8 cellular contexts compared by ENCODE assay signal in genomic region chr7:141014091-141014490, GRCh38. TPM values are rescaled to one million over a fixed set of nuclear protein-coding genes. Genes with fewer than 3 reads are reported as not detected.
DNase-seq lines count a peak whose midpoint lies in the region; ATAC-seq and TF ChIP-seq lines count a peak whose summit lies in the region.

No MANE protein-coding gene starts in this region.

- no peaks in the 10 kb centered on the region for H3K36me3 ChIP-seq in BJ (ENCODE audit: control insufficient read depth, insufficient read depth, low read length)
- H3K36me3 ChIP-seq in MM.1S (replicated peaks; ENCODE audit: insufficient read depth, low read length), result peaks cover 6% of the 10 kb centered on the region; the same call in 1 of the 2 replicates
- peaks cover 0 to 11% of the 10 kb centered on the region in 2 experiments for H3K36me3 ChIP-seq in mesenchymal stem cell (ENCODE audit: control insufficient read depth in 1 of 2, insufficient read depth in 2 of 2, low read depth in 1 of 2, low read length in 2 of 2)

- no peaks in the 10 kb centered on the region for H4K20me1 ChIP-seq in MM.1S (ENCODE audit: insufficient read depth, low read length)

- peak overlapping the region; percentile 93 for H2AFZ ChIP-seq in MM.1S (ENCODE audit: low read length)
- no peak overlapping the region for H2AFZ ChIP-seq in mesenchymal stem cell (ENCODE audit: low read depth, low read length)

- H2BK5ac ChIP-seq in mesenchymal stem cell (ENCODE audit: low read depth, low read length, poor library complexity, severe bottlenecking), result no peak overlapping the region

- peak overlapping the region; percentile 80 for H3K4me2 ChIP-seq in MM.1S (ENCODE audit: low read depth, low read length)
- peak overlapping the region; percentile 51 for H3K4me2 ChIP-seq in mesenchymal stem cell (ENCODE audit: low read length, poor library complexity, severe bottlenecking)

- H3K9ac ChIP-seq in MM.1S (ENCODE audit: low read length) (peak overlapping the region; percentile 88), mesenchymal stem cell (ENCODE audit: low read length) (peak overlapping the region; percentile 94)

- peaks cover 19% of the 10 kb centered on the region for H3K79me1 ChIP-seq in mesenchymal stem cell (replicated peaks; ENCODE audit: low read length, poor library complexity, severe bottlenecking)

- DNase-seq in BJ (ENCODE audit: low read depth), result peak; percentile 1
- DNase-seq in MM.1S, result no peak
- DNase-seq in chondrocyte (ENCODE audit: low spot score), result no peak
- no peak for DNase-seq in mesenchymal stem cell
- no peak for DNase-seq in stimulated activated CD8-positive, alpha-beta memory T cell treated with anti-CD3 and anti-CD28 coated beads, Interleukin-4, amount 100 ng/mL, for 48 hours

- H3K14ac ChIP-seq in mesenchymal stem cell (ENCODE audit: low read length in 2 of 2), result no peak overlapping the region

- H3K9me2 ChIP-seq in MM.1S (replicated peaks; ENCODE audit: insufficient read depth, low read length), result no peaks in the 10 kb centered on the region

- POLR2A ChIA-PET in BJ (lab: Charles Lee), result no interaction called here

- H2BK12ac ChIP-seq in mesenchymal stem cell (ENCODE audit: low read length in 2 of 2), result no peak overlapping the region

- H3K79me2 ChIP-seq in MM.1S (ENCODE audit: low read length), result peaks cover 31% of the 10 kb centered on the region

- H4K91ac ChIP-seq in mesenchymal stem cell (ENCODE audit: low read length), result no peak overlapping the region

- H2BK15ac ChIP-seq in mesenchymal stem cell (ENCODE audit: low read depth, poor library complexity, severe bottlenecking), result no peak overlapping the region

- peak overlapping the region in 1 of 2 experiments; percentile 68 for H3K18ac ChIP-seq in mesenchymal stem cell (ENCODE audit: low read depth in 1 of 2, low read length in 2 of 2)

- peak overlapping the region; percentile 66 for H4K8ac ChIP-seq in mesenchymal stem cell (ENCODE audit: low read length)

- H2BK120ac ChIP-seq in mesenchymal stem cell (ENCODE audit: low read depth, low read length), result no peak overlapping the region

- no peak overlapping the region for H3K23ac ChIP-seq in mesenchymal stem cell (ENCODE audit: low read length in 2 of 2)

- peaks cover 22% of the 10 kb centered on the region for H3F3A ChIP-seq in MM.1S (ENCODE audit: insufficient read depth, low read length)

- TF ChIP-seq CTCF in BJ (IDR thresholded peaks at IDR 0.05; ENCODE audit: insufficient read depth, low read depth, low read length) (no peak), MM.1S (IDR thresholded peaks at IDR 0.05; ENCODE audit: low read length) (no peak), chondrocyte (IDR thresholded peaks at IDR 0.05) (no peak)

- no peak overlapping the region for H2AK5ac ChIP-seq in mesenchymal stem cell (ENCODE audit: low read length, severe bottlenecking)

- H3K9me3 Mint-ChIP-seq in chondrocyte (ENCODE audit: low read depth), result peaks cover 4% of the 10 kb centered on the region

- ATAC-seq in GM21390 (IDR thresholded peaks at IDR 0.05; ENCODE audit: unreplicated experiment) (peak; percentile 2), HG03520 (IDR thresholded peaks at IDR 0.05; ENCODE audit: unreplicated experiment) (no peak), HG03571 (IDR thresholded peaks at IDR 0.05; ENCODE audit: unreplicated experiment) (no peak)

- WGBS in mesenchymal stem cell, result 22% methylated on average over 13 of the region's 13 CpGs

- H3K36me3 Mint-ChIP-seq in chondrocyte (ENCODE audit: low read depth), result peaks cover 5% of the 10 kb centered on the region

- H3K4me3 Mint-ChIP-seq in chondrocyte (ENCODE audit: unreplicated experiment), result peak overlapping the region; percentile 95

- H3K27ac Mint-ChIP-seq in chondrocyte (ENCODE audit: unreplicated experiment), result peak overlapping the region; percentile 99

- H3K27me3 ChIP-seq in BJ (ENCODE audit: control insufficient read depth, insufficient read depth, low read length), result no peaks in the 10 kb centered on the region
- H3K27me3 ChIP-seq in MM.1S (replicated peaks; ENCODE audit: insufficient read depth, low read length), result no peaks in the 10 kb centered on the region
- no peaks in the 10 kb centered on the region for H3K27me3 ChIP-seq in mesenchymal stem cell (ENCODE audit: control insufficient read depth in 1 of 2, insufficient read depth in 1 of 2, low read length in 2 of 2)

- peaks cover 13% of the 10 kb centered on the region for H3K4me1 ChIP-seq in MM.1S (ENCODE audit: low read length)
- no peaks in the 10 kb centered on the region for H3K4me1 ChIP-seq in mesenchymal stem cell (ENCODE audit: control insufficient read depth, insufficient read depth, low read depth, low read length)

- CTCF ChIA-PET in BJ (lab: Yijun Ruan, JAX), result interaction anchor here (0.6 to 5.7 kb wide), 6 partner anchors 9 to 638 kb away, joined by 3 to 49 read pairs (median 4); no protein-coding TSS in a partner anchor

- H3K4ac ChIP-seq in mesenchymal stem cell (ENCODE audit: low read depth in 1 of 2, low read length in 2 of 2), result peak overlapping the region; percentile 18 to 54

- H3K4me3 ChIP-seq in BJ (ENCODE audit: low read depth, low read length) (peak overlapping the region; percentile 59), MM.1S (ENCODE audit: low read length) (peak overlapping the region; percentile 88), mesenchymal stem cell (ENCODE audit: insufficient read depth in 1 of 2, low read depth in 1 of 2, low read length in 2 of 2) (peak overlapping the region; percentile 35 to 84)

- no peaks in the 10 kb centered on the region for H3K9me3 ChIP-seq in MM.1S (replicated peaks; ENCODE audit: insufficient read depth, low read length)
- H3K9me3 ChIP-seq in mesenchymal stem cell (ENCODE audit: control insufficient read depth, low read length), result peaks cover 3% of the 10 kb centered on the region

- H3K27me3 Mint-ChIP-seq in chondrocyte (ENCODE audit: low read depth), result peaks cover 11% of the 10 kb centered on the region

- H3K27ac ChIP-seq in MM.1S (ENCODE audit: low read length) (peak overlapping the region; percentile 72), mesenchymal stem cell (ENCODE audit: low read length, poor library complexity, severe bottlenecking) (no peak overlapping the region)

- H3K4me1 Mint-ChIP-seq in chondrocyte (ENCODE audit: low read depth), result peaks cover 20% of the 10 kb centered on the region

RNA-seq across cellular contexts. Expression of gene MRPS33, which starts 0.7 kb away (rescaled TPM):
- polyA plus RNA-seq in BJ (2011; rRNA removed), result 30.6 and 67.1 TPM in 2 replicates
- polyA minus RNA-seq in BJ (2011; rRNA and poly(A)+ RNA removed), result 7.7 and 11.8 TPM in 2 replicates
- total RNA-seq in chondrocyte, result 27.9 to 36.2 TPM (median 29.4 TPM) in 3 replicates
- polyA plus RNA-seq in mesenchymal stem cell (2013, experiment 1 of 2), result 83.2 TPM
- polyA plus RNA-seq in mesenchymal stem cell (2013, experiment 2 of 2), result 84.1 TPM

RNA-seq across cellular contexts. Expression of gene TMEM178B, which starts 59.8 kb away (rescaled TPM):
- 0.43 and 0.59 TPM in 2 replicates for polyA plus RNA-seq in BJ (2011; rRNA removed)
- 0.98 and 1.0 TPM in 2 replicates for polyA minus RNA-seq in BJ (2011; rRNA and poly(A)+ RNA removed)
- 0.12 to 0.92 TPM (median 0.92 TPM) in 3 replicates for total RNA-seq in chondrocyte
- polyA plus RNA-seq in mesenchymal stem cell (2013, experiment 1 of 2), result 0.06 TPM
- 0.08 TPM for polyA plus RNA-seq in mesenchymal stem cell (2013, experiment 2 of 2)
